In the genomic region with DNA sequence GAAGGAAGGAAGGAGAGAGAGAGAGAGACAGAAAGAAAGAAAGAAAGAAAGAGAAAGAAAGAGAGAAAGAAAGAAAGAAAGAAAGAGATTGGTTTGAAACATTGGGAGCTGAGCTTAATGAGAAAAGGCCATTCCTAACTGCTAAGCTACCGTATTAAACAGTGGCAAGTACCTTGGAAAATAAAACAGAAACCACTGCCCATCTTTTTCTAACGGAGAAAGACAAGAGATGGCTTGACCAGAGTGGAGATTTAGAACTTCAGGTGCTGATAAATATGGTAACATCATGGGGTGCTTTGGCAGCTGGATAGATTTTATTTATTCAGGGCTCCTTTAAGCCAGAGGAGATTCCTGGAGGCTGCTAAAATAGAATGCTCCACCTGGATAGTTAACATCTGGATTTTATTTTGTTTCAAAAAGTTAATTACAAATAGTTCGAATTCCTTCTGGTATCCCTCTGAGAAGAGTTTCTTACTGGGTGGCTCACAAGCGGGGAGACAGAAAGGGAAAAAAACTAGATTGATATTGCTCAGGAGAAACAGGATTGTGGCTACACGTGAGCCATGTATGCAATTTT, we compare ENCODE assay signal across 23 cellular contexts. TPM values are rescaled to one million over a fixed set of nuclear protein-coding genes. Genes with fewer than 3 reads are reported as not detected.
"Had no signal": no experiment of that assay in that cellular context is flagged by ENCODE, and none has a peak within 500 bp of the region (broad histone marks: within the 10 kb centered on the region; RNA-seq: fewer than 3 reads in every experiment).

No MANE protein-coding gene starts in this region.

- DNase-seq: activated CD4-positive, alpha-beta T cell treated with anti-CD3 and anti-CD28 coated beads, Interleukin-2, amount 10 ng/mL, durations not matched to agents 7 days and 5 days; activated CD4-positive, CD25-positive, alpha-beta regulatory T cell treated with anti-CD3 and anti-CD28 coated beads, Interleukin-2, amount 50 U/mL, for 72 hours; activated CD8-positive, alpha-beta memory T cell treated with anti-CD3 and anti-CD28 coated beads, Interleukin-2, amount 10 ng/mL, durations not matched to agents 7 days and 5 days; activated CD8-positive, alpha-beta T cell treated with anti-CD3 and anti-CD28 coated beads for 36 hours; activated gamma-delta T cell; activated naive CD4-positive, alpha-beta T cell treated with anti-CD3 and anti-CD28 coated beads, Interleukin-2, amount 50 U/mL, for 16 hours; activated T-cell treated with anti-CD3 and anti-CD28 coated beads for 4 hours; anterior cingulate cortex; brain microvascular endothelial cell; caudate nucleus; dermis blood vessel endothelial cell; effector CD8-positive, alpha-beta T cell; glutamatergic neuron; hypothalamus; mucosa of descending colon; nephron progenitor cell; nucleus accumbens; stimulated activated CD4-positive, alpha-beta T cell treated with anti-CD3 and anti-CD28 coated beads, Interleukin-4, amount 100 ng/mL, for 1 hour; stimulated activated naive CD4-positive, alpha-beta T cell had no signal

- H3K27ac Mint-ChIP-seq: activated CD4-positive, alpha-beta T cell treated with anti-CD3 and anti-CD28 coated beads, Interleukin-2, amount 10 ng/mL, durations not matched to agents 7 days and 5 days; activated CD8-positive, alpha-beta memory T cell treated with anti-CD3 and anti-CD28 coated beads, Interleukin-2, amount 10 ng/mL, durations not matched to agents 7 days and 5 days; activated CD8-positive, alpha-beta T cell treated with anti-CD3 and anti-CD28 coated beads for 36 hours; memory B cell; nephron progenitor cell had no signal

- H3K9me3 ChIP-seq: mucosa of descending colon, sigmoid colon had no signal

- H3K27me3 ChIP-seq: brain microvascular endothelial cell, sigmoid colon had no signal

- H3K4me3 Mint-ChIP-seq: activated CD4-positive, alpha-beta T cell treated with anti-CD3 and anti-CD28 coated beads, Interleukin-2, amount 10 ng/mL, durations not matched to agents 7 days and 5 days; activated CD8-positive, alpha-beta memory T cell treated with anti-CD3 and anti-CD28 coated beads, Interleukin-2, amount 10 ng/mL, durations not matched to agents 7 days and 5 days; activated CD8-positive, alpha-beta T cell treated with anti-CD3 and anti-CD28 coated beads for 36 hours; memory B cell; nephron progenitor cell had no signal

- H3K36me3 Mint-ChIP-seq: activated CD8-positive, alpha-beta memory T cell treated with anti-CD3 and anti-CD28 coated beads, Interleukin-2, amount 10 ng/mL, durations not matched to agents 7 days and 5 days; memory B cell had no signal

- H3K27ac ChIP-seq: brain microvascular endothelial cell, VCaP had no signal

- H3K4me3 ChIP-seq: mucosa of descending colon, sigmoid colon had no signal

- FAIRE-seq: frontal cortex had no signal

- H3K9me3 Mint-ChIP-seq: activated CD4-positive, alpha-beta T cell treated with anti-CD3 and anti-CD28 coated beads, Interleukin-2, amount 10 ng/mL, durations not matched to agents 7 days and 5 days; activated CD8-positive, alpha-beta T cell treated with anti-CD3 and anti-CD28 coated beads for 36 hours; nephron progenitor cell had no signal

- ATAC-seq: activated CD8-positive, alpha-beta memory T cell treated with anti-CD3 and anti-CD28 coated beads, Interleukin-2, amount 10 ng/mL, durations not matched to agents 7 days and 5 days; activated CD8-positive, alpha-beta T cell treated with anti-CD3 and anti-CD28 coated beads for 36 hours; mucosa of descending colon had no signal

- H3K4me1 Mint-ChIP-seq: activated CD4-positive, alpha-beta T cell treated with anti-CD3 and anti-CD28 coated beads, Interleukin-2, amount 10 ng/mL, durations not matched to agents 7 days and 5 days; activated CD8-positive, alpha-beta memory T cell treated with anti-CD3 and anti-CD28 coated beads, Interleukin-2, amount 10 ng/mL, durations not matched to agents 7 days and 5 days; memory B cell had no signal

RNA-seq across cellular contexts. Expression of a gene that starts 12.9 kb away (rescaled TPM):
- total RNA-seq: activated CD4-positive, alpha-beta T cell treated with anti-CD3 and anti-CD28 coated beads, Interleukin-2, amount 10 ng/mL, durations not matched to agents 7 days and 5 days; activated CD8-positive, alpha-beta memory T cell treated with anti-CD3 and anti-CD28 coated beads, Interleukin-2, amount 10 ng/mL, durations not matched to agents 7 days and 5 days had no signal
